Comparison of ENCODE assay signal across 10 cellular contexts in the genomic region with DNA sequence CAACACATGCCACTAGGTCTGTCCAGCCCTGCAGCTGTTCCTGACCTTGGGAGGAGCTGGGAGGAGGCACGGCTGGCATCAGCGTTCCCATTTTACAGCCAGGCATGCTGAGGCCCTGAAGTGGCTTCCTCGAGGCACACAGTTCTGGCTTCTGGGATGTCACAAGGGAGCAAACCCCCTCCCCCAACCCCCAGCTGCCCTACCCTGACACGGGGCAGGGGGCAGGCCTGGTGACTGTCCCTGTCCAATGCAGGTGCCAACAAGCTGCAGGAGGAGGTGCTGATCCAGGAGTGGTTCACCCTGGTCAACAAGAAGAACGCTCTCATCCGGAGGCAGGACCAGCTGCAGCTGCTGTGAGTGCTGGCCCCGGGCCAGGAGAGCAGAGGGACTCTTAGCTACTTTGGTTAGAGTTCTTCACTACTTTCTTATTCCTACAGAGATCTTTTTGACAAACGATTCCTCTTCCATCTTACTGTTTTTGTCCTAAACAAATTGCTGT. TPM values are rescaled to one million over a fixed set of nuclear protein-coding genes. Genes with fewer than 3 reads are reported as not detected.
DNase-seq lines count a peak whose midpoint lies in the region; ATAC-seq, FAIRE-seq and TF ChIP-seq lines count a peak whose summit lies in the region.
"Had no signal": no experiment of that assay in that cellular context is flagged by ENCODE, and none has a peak within 500 bp of the region (broad histone marks: within the 10 kb centered on the region; RNA-seq: fewer than 3 reads in every experiment).

No MANE protein-coding gene starts in this region.

- H3K4me1 ChIP-seq in lower lobe of right lung = peaks cover 46% of the 10 kb centered on the region

- intact Hi-C loops in activated B cell treated with CpG ODN at 0.5 μM for 24 hours (cut with micrococcal nuclease) (no loop called here), lower lobe of right lung (cut with DNase I) (no loop called here)

- H3K4me1 Mint-ChIP-seq in activated B cell treated with CpG ODN at 0.5 μM for 24 hours = peaks cover 47% of the 10 kb centered on the region
- H3K4me1 Mint-ChIP-seq in neural crest cell = peaks cover 36% of the 10 kb centered on the region

- no peak overlapping the region for H3K27ac ChIP-seq in lower lobe of right lung
- H3K27ac ChIP-seq: SK-N-MC had no signal

- H3K27ac Mint-ChIP-seq in activated B cell treated with CpG ODN at 0.5 μM for 24 hours (peak overlapping the region; percentile 47), neural crest cell (ENCODE audit: unreplicated experiment) (no peak overlapping the region)

- TF ChIP-seq POLR2A in GM12891 (IDR thresholded peaks at IDR 0.05; ENCODE audit: low read depth, low read length) = no peak

- no peak for ATAC-seq in activated B cell treated with CpG ODN at 0.5 μM for 24 hours (ENCODE audit: low read depth)
- no peak for ATAC-seq in lower lobe of right lung
- ATAC-seq in GM21367 (IDR thresholded peaks at IDR 0.05; ENCODE audit: unreplicated experiment) = no peak

- H3K4me3 ChIP-seq in lower lobe of right lung = no peak overlapping the region
- H3K4me3 ChIP-seq: SK-N-MC had no signal

- CTCF ChIA-PET in activated B cell treated with CpG ODN at 0.5 μM for 24 hours (lab: Charles Lee) = interaction anchor here (0.8 to 5.9 kb wide), 6 partner anchors 14 to 49 kb away, joined by 3 to 67 read pairs (median 29); a partner anchor contains a TSS

- H3K27me3 Mint-ChIP-seq in activated B cell treated with CpG ODN at 0.5 μM for 24 hours (no peaks in the 10 kb centered on the region), neural crest cell (ENCODE audit: low read depth) (peaks cover 26% of the 10 kb centered on the region)
- H3K27me3 Mint-ChIP-seq: stimulated activated naive CD8-positive, alpha-beta T cell treated with anti-CD3 and anti-CD28 coated beads, Interleukin-15, amount 100 ng/mL, for 72 hours had no signal

- no peaks in the 10 kb centered on the region for H3K9me3 ChIP-seq in lower lobe of right lung

- POLR2A ChIA-PET in activated B cell treated with CpG ODN at 0.5 μM for 24 hours (lab: Charles Lee) = interaction anchor here (0.8 to 11.1 kb wide), 12 partner anchors 14 to 257 kb away, joined by 3 to 239 read pairs (median 6); a partner anchor contains a TSS

- H3K4me3 Mint-ChIP-seq in activated B cell treated with CpG ODN at 0.5 μM for 24 hours = no peak overlapping the region
- H3K4me3 Mint-ChIP-seq in neural crest cell = peak overlapping the region; percentile 9

- no peaks in the 10 kb centered on the region for H3K27me3 ChIP-seq in lower lobe of right lung (ENCODE audit: low read depth)

- peak; percentile 53 for DNase-seq in COR-L47 (lab: John Stamatoyannopoulos, UW)
- no peak for DNase-seq in GM12891 (ENCODE audit: insufficient read length, low spot score)
- DNase-seq in activated B cell treated with CpG ODN at 0.5 μM for 24 hours = no peak
- DNase-seq in neural crest cell (ENCODE audit: low read depth, low spot score) = no peak
- DNase-seq in NCI-H146 treated with DMSO at 0.1 percent for 48 hours (lab: John Stamatoyannopoulos, UW; ENCODE audit: unreplicated experiment) = no peak
- no peak for DNase-seq in lower lobe of right lung
- DNase-seq: NCI-H187 treated with DMSO at 0.1 percent for 48 hours had no signal

- H3K36me3 Mint-ChIP-seq in activated B cell treated with CpG ODN at 0.5 μM for 24 hours (ENCODE audit: low read depth) = peaks cover 27% of the 10 kb centered on the region
- H3K36me3 Mint-ChIP-seq in neural crest cell (ENCODE audit: low read depth) = no peaks in the 10 kb centered on the region

- FAIRE-seq in GM12891 (lab: Jason Lieb, UNC) = peak; percentile 59

- peaks cover 51% of the 10 kb centered on the region for H3K36me3 ChIP-seq in lower lobe of right lung

- TF ChIP-seq CTCF in activated B cell treated with CpG ODN at 0.5 μM for 24 hours (IDR thresholded peaks at IDR 0.05) (no peak), neural crest cell (conservative IDR thresholded peaks at IDR 0.05) (no peak), lower lobe of right lung (IDR thresholded peaks at IDR 0.05) (no peak)

- H3K9me3 Mint-ChIP-seq in activated B cell treated with CpG ODN at 0.5 μM for 24 hours (no peaks in the 10 kb centered on the region), neural crest cell (no peaks in the 10 kb centered on the region)
- H3K9me3 Mint-ChIP-seq: stimulated activated naive CD8-positive, alpha-beta T cell treated with anti-CD3 and anti-CD28 coated beads, Interleukin-15, amount 100 ng/mL, for 72 hours had no signal

TF ChIP-seq in GM12891, 5 proteins besides CTCF, POLR2A, EP300 and RAD21:
- no peak for TF ChIP-seq PAX5 (IDR thresholded peaks at IDR 0.05; ENCODE audit: insufficient read depth, low read length, severe bottlenecking)
- TF ChIP-seq POU2F2 (IDR thresholded peaks at IDR 0.05; ENCODE audit: low read depth, low read length) = no peak
- no peak for TF ChIP-seq TAF1 (IDR thresholded peaks at IDR 0.05; ENCODE audit: low read depth, low read length)
- no peak for TF ChIP-seq SPI1 (IDR thresholded peaks at IDR 0.05; ENCODE audit: low read depth, low read length)
- no peak for TF ChIP-seq POLR2AphosphoS5 (IDR thresholded peaks at IDR 0.05; ENCODE audit: low read depth, low read length)

RNA-seq across cellular contexts. Expression of a gene that starts 5.3 kb away (rescaled TPM):
- 0.09 TPM for polyA plus RNA-seq in GM12891 (2012; ENCODE audit: low read depth, missing spikeins)
- total RNA-seq in activated B cell treated with CpG ODN at 0.5 μM for 24 hours (1.0 and 1.1 TPM in 2 replicates), neural crest cell (1.0 and 1.1 TPM in 2 replicates), lower lobe of right lung (1.7 TPM)

RNA-seq across cellular contexts. Expression of a gene that starts 14.4 kb away (rescaled TPM):
- polyA plus RNA-seq in GM12891 (2012; ENCODE audit: low read depth, missing spikeins) = 36.3 TPM
- total RNA-seq in activated B cell treated with CpG ODN at 0.5 μM for 24 hours = 143 and 163 TPM in 2 replicates
- total RNA-seq in neural crest cell = 13.6 and 15.3 TPM in 2 replicates
- total RNA-seq in lower lobe of right lung = 110 TPM

RNA-seq across cellular contexts. Expression of a gene that starts 18.0 kb away (rescaled TPM):
- polyA plus RNA-seq in GM12891 (2012; ENCODE audit: low read depth, missing spikeins) = 18.3 TPM
- total RNA-seq in activated B cell treated with CpG ODN at 0.5 μM for 24 hours = 19.1 and 21.6 TPM in 2 replicates
- total RNA-seq in neural crest cell = 82.4 and 86.3 TPM in 2 replicates
- total RNA-seq in lower lobe of right lung = 48.6 TPM

RNA-seq across cellular contexts. Expression of a gene that starts 20.0 kb away (rescaled TPM):
- 48.7 TPM for polyA plus RNA-seq in GM12891 (2012; ENCODE audit: low read depth, missing spikeins)
- total RNA-seq in activated B cell treated with CpG ODN at 0.5 μM for 24 hours (40.9 and 41.0 TPM in 2 replicates), neural crest cell (32.2 and 33.2 TPM in 2 replicates), lower lobe of right lung (25.1 TPM)

RNA-seq across cellular contexts. Expression of a gene that starts 23.7 kb away (rescaled TPM):
- polyA plus RNA-seq in GM12891 (2012; ENCODE audit: low read depth, missing spikeins) = 26.7 TPM
- total RNA-seq in activated B cell treated with CpG ODN at 0.5 μM for 24 hours (72.1 and 89.6 TPM in 2 replicates), neural crest cell (88.3 and 94.0 TPM in 2 replicates), lower lobe of right lung (113 TPM)
